In the genomic region with DNA sequence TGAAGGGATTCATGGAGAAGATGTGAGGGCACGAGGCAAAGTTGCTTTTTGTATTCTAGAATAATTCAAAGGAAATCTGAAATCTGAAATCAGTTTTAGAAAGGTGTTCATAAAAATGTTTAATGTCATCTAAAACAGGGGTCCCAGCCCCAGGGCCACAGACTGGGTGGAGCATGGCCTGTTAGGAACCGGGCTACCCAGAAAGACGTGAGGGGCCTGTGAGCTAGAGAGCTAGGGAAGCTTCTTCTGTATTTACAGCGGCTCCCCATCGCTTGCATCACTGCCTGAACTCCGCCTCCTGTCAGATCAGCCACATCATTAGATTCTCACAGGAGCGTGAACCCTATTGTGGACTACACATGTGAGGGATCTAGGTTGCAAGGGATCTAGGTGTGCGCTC, we compare ENCODE assay signal across 1 cellular context.
TF ChIP-seq lines count a peak whose summit lies in the region.

No MANE protein-coding gene starts in this region.

TF ChIP-seq in HepG2, 621 proteins besides CTCF, POLR2A, EP300 and RAD21 (continued from another document):
- no peak for TF ChIP-seq ZNF841 (CRISPR knock-in tag; IDR thresholded peaks at IDR 0.05; ENCODE audit: borderline replicate concordance)
- TF ChIP-seq, protein P1, sequence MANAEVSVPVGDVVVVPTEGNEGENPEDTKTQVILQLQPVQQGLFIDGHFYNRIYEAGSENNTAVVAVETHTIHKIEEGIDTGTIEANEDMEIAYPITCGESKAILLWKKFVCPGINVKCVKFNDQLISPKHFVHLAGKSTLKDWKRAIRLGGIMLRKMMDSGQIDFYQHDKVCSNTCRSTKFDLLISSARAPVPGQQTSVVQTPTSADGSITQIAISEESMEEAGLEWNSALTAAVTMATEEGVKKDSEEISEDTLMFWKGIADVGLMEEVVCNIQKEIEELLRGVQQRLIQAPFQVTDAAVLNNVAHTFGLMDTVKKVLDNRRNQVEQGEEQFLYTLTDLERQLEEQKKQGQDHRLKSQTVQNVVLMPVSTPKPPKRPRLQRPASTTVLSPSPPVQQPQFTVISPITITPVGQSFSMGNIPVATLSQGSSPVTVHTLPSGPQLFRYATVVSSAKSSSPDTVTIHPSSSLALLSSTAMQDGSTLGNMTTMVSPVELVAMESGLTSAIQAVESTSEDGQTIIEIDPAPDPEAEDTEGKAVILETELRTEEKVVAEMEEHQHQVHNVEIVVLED (CRISPR knock-in tag; IDR thresholded peaks at IDR 0.05; ENCODE audit: borderline replicate concordance) = no peak
- TF ChIP-seq PHF8 (CRISPR knock-in tag; IDR thresholded peaks at IDR 0.05) = no peak
